13 cellular contexts compared by ENCODE assay signal in genomic region chr11:93512073-93512475, GRCh38. TPM values are rescaled to one million over a fixed set of nuclear protein-coding genes. Genes with fewer than 3 reads are reported as not detected.
DNase-seq lines count a peak whose midpoint lies in the region; ATAC-seq, FAIRE-seq and TF ChIP-seq lines count a peak whose summit lies in the region.
"Had no signal": no experiment of that assay in that cellular context is flagged by ENCODE, and none has a peak within 500 bp of the region (broad histone marks: within the 10 kb centered on the region; RNA-seq: fewer than 3 reads in every experiment).

No MANE protein-coding gene starts in this region.

- no peak overlapping the region for H3K18ac ChIP-seq in mesendoderm (ENCODE audit: low read length)

- no peak overlapping the region for H3K23ac ChIP-seq in mesendoderm (ENCODE audit: low read length)

- DNase-seq in GM12891 (ENCODE audit: insufficient read length, low spot score), result no peak
- no peak for DNase-seq in mesendoderm
- no peak for DNase-seq in effector CD8-positive, alpha-beta T cell (lab: John Stamatoyannopoulos, UW)
- DNase-seq in stimulated activated CD4-positive, alpha-beta T cell treated with anti-CD3 and anti-CD28 coated beads, Interleukin-4, amount 100 ng/mL, for 4 hours, result no peak
- no peak for DNase-seq in GM12892 (ENCODE audit: insufficient read length)
- DNase-seq: gastrocnemius medialis, mammary epithelial cell, NCI-H2171 treated with DMSO at 0.1 percent for 48 hours had no signal

- H3K4ac ChIP-seq in mesendoderm (ENCODE audit: low read depth, low read length), result no peak overlapping the region

- H2BK15ac ChIP-seq in mesendoderm (replicated peaks; ENCODE audit: low read depth), result no peak overlapping the region

- H3K79me2 ChIP-seq in mesendoderm (ENCODE audit: control insufficient read depth, insufficient read depth, low read length), result peaks cover 2% of the 10 kb centered on the region

- no peak overlapping the region for H3K4me3 ChIP-seq in mesendoderm (ENCODE audit: low read length)
- H3K4me3 ChIP-seq: BLaER1 treated with 17β-estradiol and CSF1 and Interleukin-3, amounts not matched to agents 10 nM and 100 nM; gastrocnemius medialis; right atrium auricular region had no signal

- H2BK5ac ChIP-seq in mesendoderm (ENCODE audit: low read length), result no peak overlapping the region

- WGBS in mesendoderm (ENCODE audit: extremely low coverage, insufficient coverage, low lambda C conversion rate), result no CpG with 5 or more reads among the region's 4 CpGs

- TF ChIP-seq POLR2A in GM12891 (IDR thresholded peaks at IDR 0.05; ENCODE audit: low read depth, low read length) (no peak), GM12892 (IDR thresholded peaks at IDR 0.05; ENCODE audit: low read depth, low read length) (no peak)

- H3K9ac ChIP-seq in mesendoderm (ENCODE audit: low read length), result no peak overlapping the region
- H3K9ac ChIP-seq: BLaER1 treated with 17β-estradiol and CSF1 and Interleukin-3, amounts not matched to agents 10 nM and 100 nM had no signal

- H3K36me3 ChIP-seq in mesendoderm (ENCODE audit: control insufficient read depth, insufficient read depth, low read length), result no peaks in the 10 kb centered on the region
- H3K36me3 ChIP-seq: BLaER1 treated with 17β-estradiol and CSF1 and Interleukin-3, amounts not matched to agents 10 nM and 100 nM; gastrocnemius medialis; right atrium auricular region had no signal

- H2AK5ac ChIP-seq in mesendoderm (ENCODE audit: low read length), result no peak overlapping the region

- peaks cover 4% of the 10 kb centered on the region for H3K4me1 ChIP-seq in mesendoderm (ENCODE audit: control insufficient read depth, low read depth, low read length)

- FAIRE-seq in GM12891 (lab: Jason Lieb, UNC) (peak; percentile 91), GM12892 (lab: Jason Lieb, UNC) (no peak)

- H4K8ac ChIP-seq in mesendoderm (ENCODE audit: low read depth, low read length), result no peak overlapping the region

- peaks cover 14% of the 10 kb centered on the region for H3K79me1 ChIP-seq in mesendoderm (ENCODE audit: low read length)

- ATAC-seq in GM19035 (IDR thresholded peaks at IDR 0.05; ENCODE audit: unreplicated experiment) (peak; percentile 89), HG02642 (IDR thresholded peaks at IDR 0.05; ENCODE audit: poor library complexity, unreplicated experiment) (peak; percentile 88), HG03457 (IDR thresholded peaks at IDR 0.05; ENCODE audit: unreplicated experiment) (peak; percentile 90)
- ATAC-seq: gastrocnemius medialis had no signal

- no peak overlapping the region for H3K27ac ChIP-seq in mesendoderm (ENCODE audit: low read depth, low read length)
- H3K27ac ChIP-seq: BLaER1 treated with 17β-estradiol and CSF1 and Interleukin-3, amounts not matched to agents 10 nM and 100 nM; gastrocnemius medialis; right atrium auricular region had no signal

- no peak overlapping the region for H2BK120ac ChIP-seq in mesendoderm (ENCODE audit: low read depth, low read length)

- no peak overlapping the region for H4K5ac ChIP-seq in mesendoderm (ENCODE audit: low read length)

- H3K4me2 ChIP-seq in mesendoderm (ENCODE audit: low read length), result no peak overlapping the region

- no peak overlapping the region for H3K56ac ChIP-seq in mesendoderm (ENCODE audit: low read length)

- no peaks in the 10 kb centered on the region for H3K27me3 ChIP-seq in mesendoderm (ENCODE audit: insufficient read depth, low read length, poor library complexity)
- H3K27me3 ChIP-seq: gastrocnemius medialis, right atrium auricular region had no signal

TF ChIP-seq in GM12891, 5 proteins besides CTCF, POLR2A, EP300 and RAD21:
- no peak for TF ChIP-seq TAF1 (IDR thresholded peaks at IDR 0.05; ENCODE audit: low read depth, low read length)
- TF ChIP-seq POLR2AphosphoS5 (IDR thresholded peaks at IDR 0.05; ENCODE audit: low read depth, low read length), result no peak
- no peak for TF ChIP-seq SPI1 (IDR thresholded peaks at IDR 0.05; ENCODE audit: low read depth, low read length)
- TF ChIP-seq PAX5 (IDR thresholded peaks at IDR 0.05; ENCODE audit: insufficient read depth, low read length, severe bottlenecking), result no peak
- TF ChIP-seq POU2F2 (IDR thresholded peaks at IDR 0.05; ENCODE audit: low read depth, low read length), result no peak

RNA-seq across cellular contexts. Expression of gene SMCO4, which starts 31.1 kb away (rescaled TPM):
- 38.2 TPM for polyA plus RNA-seq in GM12891 (2012; ENCODE audit: low read depth, missing spikeins)
- 40.2 TPM for polyA plus RNA-seq in mesendoderm (2013, experiment 1 of 2)
- polyA plus RNA-seq in mesendoderm (2013, experiment 2 of 2), result 41.8 TPM
- 20.8 TPM for polyA plus RNA-seq in GM12892 (2012; ENCODE audit: missing spikeins)
